ENCODE assay signal across 1 cellular context in the genomic region with DNA sequence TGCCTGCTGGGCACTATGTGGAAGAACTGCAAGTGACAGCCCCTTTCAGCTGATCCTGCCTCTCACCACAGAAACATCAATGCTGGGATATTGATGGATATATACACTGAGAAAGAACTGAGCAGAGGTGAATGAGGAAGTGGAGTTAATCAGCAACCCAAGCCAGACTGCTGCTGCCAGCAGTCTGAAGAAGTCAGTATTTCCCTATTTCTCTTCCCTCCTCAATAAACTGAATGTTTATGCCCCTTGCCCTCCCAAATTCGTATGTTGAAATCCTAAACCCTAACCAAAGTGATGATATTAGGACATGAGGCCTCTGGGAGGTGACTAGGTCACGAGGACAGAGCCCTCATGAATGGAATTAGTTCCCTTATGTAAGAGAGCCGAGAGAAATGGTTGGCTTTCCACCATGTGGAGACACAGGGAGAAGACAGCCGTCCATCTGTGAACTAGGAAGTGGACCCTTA.
TF ChIP-seq lines count a peak whose summit lies in the region.

No MANE protein-coding gene starts in this region.

TF ChIP-seq in WTC11, 78 proteins besides CTCF, POLR2A, EP300 and RAD21 (continued from another document):
- TF ChIP-seq, protein P1, sequence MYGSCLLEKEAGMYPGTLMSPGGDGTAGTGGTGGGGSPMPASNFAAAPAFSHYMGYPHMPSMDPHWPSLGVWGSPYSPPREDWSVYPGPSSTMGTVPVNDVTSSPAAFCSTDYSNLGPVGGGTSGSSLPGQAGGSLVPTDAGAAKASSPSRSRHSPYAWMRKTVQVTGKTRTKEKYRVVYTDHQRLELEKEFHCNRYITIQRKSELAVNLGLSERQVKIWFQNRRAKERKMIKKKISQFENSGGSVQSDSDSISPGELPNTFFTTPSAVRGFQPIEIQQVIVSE (CRISPR knock-in tag; IDR thresholded peaks at IDR 0.05; ENCODE audit: borderline replicate concordance) = no peak
- TF ChIP-seq ZNF396 (CRISPR knock-in tag; IDR thresholded peaks at IDR 0.05; ENCODE audit: borderline replicate concordance) (no peak), TCF7 (CRISPR knock-in tag; IDR thresholded peaks at IDR 0.05; ENCODE audit: low read depth) (no peak), ESRRA (CRISPR knock-in tag; IDR thresholded peaks at IDR 0.05; ENCODE audit: borderline replicate concordance) (no peak), RORB (CRISPR knock-in tag; IDR thresholded peaks at IDR 0.05) (no peak), GABPB1 (CRISPR knock-in tag; IDR thresholded peaks at IDR 0.05) (no peak), ZNF671 (CRISPR knock-in tag; IDR thresholded peaks at IDR 0.05) (no peak), JAZF1 (CRISPR knock-in tag; IDR thresholded peaks at IDR 0.05) (no peak), GRHL2 (CRISPR knock-in tag; IDR thresholded peaks at IDR 0.05; ENCODE audit: insufficient replicate concordance, severe bottlenecking) (no peak)
- TF ChIP-seq, protein P2, sequence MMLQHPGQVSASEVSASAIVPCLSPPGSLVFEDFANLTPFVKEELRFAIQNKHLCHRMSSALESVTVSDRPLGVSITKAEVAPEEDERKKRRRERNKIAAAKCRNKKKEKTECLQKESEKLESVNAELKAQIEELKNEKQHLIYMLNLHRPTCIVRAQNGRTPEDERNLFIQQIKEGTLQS (CRISPR knock-in tag; conservative IDR thresholded peaks at IDR 0.05) = no peak
- TF ChIP-seq, protein P3, sequence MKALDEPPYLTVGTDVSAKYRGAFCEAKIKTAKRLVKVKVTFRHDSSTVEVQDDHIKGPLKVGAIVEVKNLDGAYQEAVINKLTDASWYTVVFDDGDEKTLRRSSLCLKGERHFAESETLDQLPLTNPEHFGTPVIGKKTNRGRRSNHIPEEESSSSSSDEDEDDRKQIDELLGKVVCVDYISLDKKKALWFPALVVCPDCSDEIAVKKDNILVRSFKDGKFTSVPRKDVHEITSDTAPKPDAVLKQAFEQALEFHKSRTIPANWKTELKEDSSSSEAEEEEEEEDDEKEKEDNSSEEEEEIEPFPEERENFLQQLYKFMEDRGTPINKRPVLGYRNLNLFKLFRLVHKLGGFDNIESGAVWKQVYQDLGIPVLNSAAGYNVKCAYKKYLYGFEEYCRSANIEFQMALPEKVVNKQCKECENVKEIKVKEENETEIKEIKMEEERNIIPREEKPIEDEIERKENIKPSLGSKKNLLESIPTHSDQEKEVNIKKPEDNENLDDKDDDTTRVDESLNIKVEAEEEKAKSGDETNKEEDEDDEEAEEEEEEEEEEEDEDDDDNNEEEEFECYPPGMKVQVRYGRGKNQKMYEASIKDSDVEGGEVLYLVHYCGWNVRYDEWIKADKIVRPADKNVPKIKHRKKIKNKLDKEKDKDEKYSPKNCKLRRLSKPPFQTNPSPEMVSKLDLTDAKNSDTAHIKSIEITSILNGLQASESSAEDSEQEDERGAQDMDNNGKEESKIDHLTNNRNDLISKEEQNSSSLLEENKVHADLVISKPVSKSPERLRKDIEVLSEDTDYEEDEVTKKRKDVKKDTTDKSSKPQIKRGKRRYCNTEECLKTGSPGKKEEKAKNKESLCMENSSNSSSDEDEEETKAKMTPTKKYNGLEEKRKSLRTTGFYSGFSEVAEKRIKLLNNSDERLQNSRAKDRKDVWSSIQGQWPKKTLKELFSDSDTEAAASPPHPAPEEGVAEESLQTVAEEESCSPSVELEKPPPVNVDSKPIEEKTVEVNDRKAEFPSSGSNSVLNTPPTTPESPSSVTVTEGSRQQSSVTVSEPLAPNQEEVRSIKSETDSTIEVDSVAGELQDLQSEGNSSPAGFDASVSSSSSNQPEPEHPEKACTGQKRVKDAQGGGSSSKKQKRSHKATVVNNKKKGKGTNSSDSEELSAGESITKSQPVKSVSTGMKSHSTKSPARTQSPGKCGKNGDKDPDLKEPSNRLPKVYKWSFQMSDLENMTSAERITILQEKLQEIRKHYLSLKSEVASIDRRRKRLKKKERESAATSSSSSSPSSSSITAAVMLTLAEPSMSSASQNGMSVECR (CRISPR knock-in tag; IDR thresholded peaks at IDR 0.05; ENCODE audit: borderline replicate concordance) = no peak
- TF ChIP-seq, protein P4, sequence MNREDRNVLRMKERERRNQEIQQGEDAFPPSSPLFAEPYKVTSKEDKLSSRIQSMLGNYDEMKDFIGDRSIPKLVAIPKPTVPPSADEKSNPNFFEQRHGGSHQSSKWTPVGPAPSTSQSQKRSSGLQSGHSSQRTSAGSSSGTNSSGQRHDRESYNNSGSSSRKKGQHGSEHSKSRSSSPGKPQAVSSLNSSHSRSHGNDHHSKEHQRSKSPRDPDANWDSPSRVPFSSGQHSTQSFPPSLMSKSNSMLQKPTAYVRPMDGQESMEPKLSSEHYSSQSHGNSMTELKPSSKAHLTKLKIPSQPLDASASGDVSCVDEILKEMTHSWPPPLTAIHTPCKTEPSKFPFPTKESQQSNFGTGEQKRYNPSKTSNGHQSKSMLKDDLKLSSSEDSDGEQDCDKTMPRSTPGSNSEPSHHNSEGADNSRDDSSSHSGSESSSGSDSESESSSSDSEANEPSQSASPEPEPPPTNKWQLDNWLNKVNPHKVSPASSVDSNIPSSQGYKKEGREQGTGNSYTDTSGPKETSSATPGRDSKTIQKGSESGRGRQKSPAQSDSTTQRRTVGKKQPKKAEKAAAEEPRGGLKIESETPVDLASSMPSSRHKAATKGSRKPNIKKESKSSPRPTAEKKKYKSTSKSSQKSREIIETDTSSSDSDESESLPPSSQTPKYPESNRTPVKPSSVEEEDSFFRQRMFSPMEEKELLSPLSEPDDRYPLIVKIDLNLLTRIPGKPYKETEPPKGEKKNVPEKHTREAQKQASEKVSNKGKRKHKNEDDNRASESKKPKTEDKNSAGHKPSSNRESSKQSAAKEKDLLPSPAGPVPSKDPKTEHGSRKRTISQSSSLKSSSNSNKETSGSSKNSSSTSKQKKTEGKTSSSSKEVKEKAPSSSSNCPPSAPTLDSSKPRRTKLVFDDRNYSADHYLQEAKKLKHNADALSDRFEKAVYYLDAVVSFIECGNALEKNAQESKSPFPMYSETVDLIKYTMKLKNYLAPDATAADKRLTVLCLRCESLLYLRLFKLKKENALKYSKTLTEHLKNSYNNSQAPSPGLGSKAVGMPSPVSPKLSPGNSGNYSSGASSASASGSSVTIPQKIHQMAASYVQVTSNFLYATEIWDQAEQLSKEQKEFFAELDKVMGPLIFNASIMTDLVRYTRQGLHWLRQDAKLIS (CRISPR knock-in tag; IDR thresholded peaks at IDR 0.05; ENCODE audit: borderline replicate concordance) = no peak
- TF ChIP-seq, protein P5, sequence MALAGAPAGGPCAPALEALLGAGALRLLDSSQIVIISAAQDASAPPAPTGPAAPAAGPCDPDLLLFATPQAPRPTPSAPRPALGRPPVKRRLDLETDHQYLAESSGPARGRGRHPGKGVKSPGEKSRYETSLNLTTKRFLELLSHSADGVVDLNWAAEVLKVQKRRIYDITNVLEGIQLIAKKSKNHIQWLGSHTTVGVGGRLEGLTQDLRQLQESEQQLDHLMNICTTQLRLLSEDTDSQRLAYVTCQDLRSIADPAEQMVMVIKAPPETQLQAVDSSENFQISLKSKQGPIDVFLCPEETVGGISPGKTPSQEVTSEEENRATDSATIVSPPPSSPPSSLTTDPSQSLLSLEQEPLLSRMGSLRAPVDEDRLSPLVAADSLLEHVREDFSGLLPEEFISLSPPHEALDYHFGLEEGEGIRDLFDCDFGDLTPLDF (CRISPR knock-in tag; IDR thresholded peaks at IDR 0.05) = no peak
- TF ChIP-seq, protein P6, sequence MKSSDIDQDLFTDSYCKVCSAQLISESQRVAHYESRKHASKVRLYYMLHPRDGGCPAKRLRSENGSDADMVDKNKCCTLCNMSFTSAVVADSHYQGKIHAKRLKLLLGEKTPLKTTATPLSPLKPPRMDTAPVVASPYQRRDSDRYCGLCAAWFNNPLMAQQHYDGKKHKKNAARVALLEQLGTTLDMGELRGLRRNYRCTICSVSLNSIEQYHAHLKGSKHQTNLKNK (CRISPR knock-in tag; IDR thresholded peaks at IDR 0.05) = no peak
